ENCODE assay signal across 1 cellular context in the genomic region with DNA sequence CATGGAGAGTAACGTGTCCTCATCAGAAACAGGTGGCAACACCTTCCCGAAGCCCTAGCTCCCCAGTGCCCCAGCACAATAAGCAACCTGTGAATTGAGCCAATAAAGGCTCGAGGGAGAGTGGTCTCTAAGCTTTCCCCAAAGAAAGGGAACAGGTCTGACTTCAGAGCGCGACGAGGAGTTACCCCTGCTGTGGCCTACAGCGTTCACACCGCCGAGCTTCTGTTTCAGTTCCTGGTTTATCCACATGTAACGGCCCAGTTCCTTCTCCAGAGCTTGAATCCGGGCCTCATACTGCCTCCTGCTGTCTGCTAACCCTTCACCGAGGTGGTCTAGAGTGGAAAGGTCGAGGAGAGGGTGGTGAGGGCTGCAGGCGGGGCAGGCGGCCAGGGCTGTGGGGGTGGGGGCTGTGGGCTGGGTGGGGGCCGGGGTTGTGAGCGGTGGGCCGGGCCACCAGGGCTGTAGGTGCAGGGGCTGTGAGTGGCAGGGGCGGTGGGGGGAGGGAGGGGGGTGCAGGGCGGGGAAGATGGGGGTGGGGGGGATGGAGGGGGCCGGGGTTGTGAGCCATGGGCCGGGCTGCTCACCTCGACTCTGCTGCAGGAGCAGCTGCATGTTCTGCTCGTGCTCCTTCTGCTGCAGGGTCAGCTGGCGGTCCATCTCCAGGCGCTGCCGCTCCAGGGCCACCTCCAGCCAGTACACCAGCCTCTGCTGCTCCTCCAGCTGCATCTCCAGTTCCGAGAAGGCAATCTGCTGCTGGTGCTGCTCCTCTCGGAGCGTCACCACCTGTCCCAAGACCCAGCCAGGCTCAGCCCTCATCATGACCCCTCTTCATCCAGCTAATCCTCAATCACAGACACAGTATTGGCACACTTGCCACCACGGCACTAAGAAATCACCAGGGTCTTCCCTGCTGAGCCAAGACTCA.
TF ChIP-seq lines count a peak whose summit lies in the region.

No MANE protein-coding gene starts in this region.

TF ChIP-seq in HepG2, 621 proteins besides CTCF, POLR2A, EP300 and RAD21:
- peak; percentile 78 for TF ChIP-seq RBM22 (optimal IDR thresholded peaks at IDR 0.05; ENCODE audit: low read length)
- TF ChIP-seq ZNF333 (CRISPR knock-in tag; IDR thresholded peaks at IDR 0.05; ENCODE audit: borderline replicate concordance) = no peak
- peak; percentile 42 for TF ChIP-seq HNRNPK (IDR thresholded peaks at IDR 0.05; ENCODE audit: low read depth, low read length, poor library complexity, severe bottlenecking)
